1 cellular context compared by ENCODE assay signal in the genomic region with DNA sequence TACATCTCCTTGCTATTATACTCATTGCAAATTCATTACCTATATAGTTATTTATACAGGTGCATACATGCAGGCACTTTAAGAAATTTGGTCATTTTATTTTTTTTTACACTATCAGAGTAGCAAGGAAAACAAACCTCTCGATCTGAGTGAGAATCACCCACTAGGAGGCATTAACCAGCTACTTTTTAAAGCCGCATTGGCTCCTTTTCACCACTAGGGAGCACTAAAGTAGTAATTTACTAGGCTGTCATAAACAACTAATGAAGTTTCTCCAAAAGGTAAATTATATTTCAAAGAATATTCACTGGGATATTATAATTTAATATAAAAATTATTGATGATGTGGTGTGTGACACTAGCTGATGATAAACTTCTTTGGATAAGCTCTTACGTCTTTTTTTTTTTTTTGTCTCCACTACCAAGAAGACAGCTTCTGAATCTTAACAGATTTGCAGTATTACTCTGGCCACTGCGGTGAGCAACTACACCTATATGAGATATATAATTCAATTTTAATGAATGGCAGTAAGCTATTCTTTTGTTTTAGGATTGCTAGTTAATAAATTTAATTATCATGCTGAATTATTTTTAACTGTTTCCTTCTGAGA.
A peak's percentile ranks its signal among the peaks of the same experiment; 100 is the strongest.
TF ChIP-seq lines count a peak whose summit lies in the region.

No MANE protein-coding gene starts in this region.

TF ChIP-seq in H1, 55 proteins besides CTCF, POLR2A, EP300 and RAD21:
- TF ChIP-seq FOSL1 (IDR thresholded peaks at IDR 0.05; ENCODE audit: insufficient read depth, low read depth, low read length), result no peak
- TF ChIP-seq TCF12 (IDR thresholded peaks at IDR 0.05; ENCODE audit: low read depth, low read length), result no peak
- TF ChIP-seq, protein P1, sequence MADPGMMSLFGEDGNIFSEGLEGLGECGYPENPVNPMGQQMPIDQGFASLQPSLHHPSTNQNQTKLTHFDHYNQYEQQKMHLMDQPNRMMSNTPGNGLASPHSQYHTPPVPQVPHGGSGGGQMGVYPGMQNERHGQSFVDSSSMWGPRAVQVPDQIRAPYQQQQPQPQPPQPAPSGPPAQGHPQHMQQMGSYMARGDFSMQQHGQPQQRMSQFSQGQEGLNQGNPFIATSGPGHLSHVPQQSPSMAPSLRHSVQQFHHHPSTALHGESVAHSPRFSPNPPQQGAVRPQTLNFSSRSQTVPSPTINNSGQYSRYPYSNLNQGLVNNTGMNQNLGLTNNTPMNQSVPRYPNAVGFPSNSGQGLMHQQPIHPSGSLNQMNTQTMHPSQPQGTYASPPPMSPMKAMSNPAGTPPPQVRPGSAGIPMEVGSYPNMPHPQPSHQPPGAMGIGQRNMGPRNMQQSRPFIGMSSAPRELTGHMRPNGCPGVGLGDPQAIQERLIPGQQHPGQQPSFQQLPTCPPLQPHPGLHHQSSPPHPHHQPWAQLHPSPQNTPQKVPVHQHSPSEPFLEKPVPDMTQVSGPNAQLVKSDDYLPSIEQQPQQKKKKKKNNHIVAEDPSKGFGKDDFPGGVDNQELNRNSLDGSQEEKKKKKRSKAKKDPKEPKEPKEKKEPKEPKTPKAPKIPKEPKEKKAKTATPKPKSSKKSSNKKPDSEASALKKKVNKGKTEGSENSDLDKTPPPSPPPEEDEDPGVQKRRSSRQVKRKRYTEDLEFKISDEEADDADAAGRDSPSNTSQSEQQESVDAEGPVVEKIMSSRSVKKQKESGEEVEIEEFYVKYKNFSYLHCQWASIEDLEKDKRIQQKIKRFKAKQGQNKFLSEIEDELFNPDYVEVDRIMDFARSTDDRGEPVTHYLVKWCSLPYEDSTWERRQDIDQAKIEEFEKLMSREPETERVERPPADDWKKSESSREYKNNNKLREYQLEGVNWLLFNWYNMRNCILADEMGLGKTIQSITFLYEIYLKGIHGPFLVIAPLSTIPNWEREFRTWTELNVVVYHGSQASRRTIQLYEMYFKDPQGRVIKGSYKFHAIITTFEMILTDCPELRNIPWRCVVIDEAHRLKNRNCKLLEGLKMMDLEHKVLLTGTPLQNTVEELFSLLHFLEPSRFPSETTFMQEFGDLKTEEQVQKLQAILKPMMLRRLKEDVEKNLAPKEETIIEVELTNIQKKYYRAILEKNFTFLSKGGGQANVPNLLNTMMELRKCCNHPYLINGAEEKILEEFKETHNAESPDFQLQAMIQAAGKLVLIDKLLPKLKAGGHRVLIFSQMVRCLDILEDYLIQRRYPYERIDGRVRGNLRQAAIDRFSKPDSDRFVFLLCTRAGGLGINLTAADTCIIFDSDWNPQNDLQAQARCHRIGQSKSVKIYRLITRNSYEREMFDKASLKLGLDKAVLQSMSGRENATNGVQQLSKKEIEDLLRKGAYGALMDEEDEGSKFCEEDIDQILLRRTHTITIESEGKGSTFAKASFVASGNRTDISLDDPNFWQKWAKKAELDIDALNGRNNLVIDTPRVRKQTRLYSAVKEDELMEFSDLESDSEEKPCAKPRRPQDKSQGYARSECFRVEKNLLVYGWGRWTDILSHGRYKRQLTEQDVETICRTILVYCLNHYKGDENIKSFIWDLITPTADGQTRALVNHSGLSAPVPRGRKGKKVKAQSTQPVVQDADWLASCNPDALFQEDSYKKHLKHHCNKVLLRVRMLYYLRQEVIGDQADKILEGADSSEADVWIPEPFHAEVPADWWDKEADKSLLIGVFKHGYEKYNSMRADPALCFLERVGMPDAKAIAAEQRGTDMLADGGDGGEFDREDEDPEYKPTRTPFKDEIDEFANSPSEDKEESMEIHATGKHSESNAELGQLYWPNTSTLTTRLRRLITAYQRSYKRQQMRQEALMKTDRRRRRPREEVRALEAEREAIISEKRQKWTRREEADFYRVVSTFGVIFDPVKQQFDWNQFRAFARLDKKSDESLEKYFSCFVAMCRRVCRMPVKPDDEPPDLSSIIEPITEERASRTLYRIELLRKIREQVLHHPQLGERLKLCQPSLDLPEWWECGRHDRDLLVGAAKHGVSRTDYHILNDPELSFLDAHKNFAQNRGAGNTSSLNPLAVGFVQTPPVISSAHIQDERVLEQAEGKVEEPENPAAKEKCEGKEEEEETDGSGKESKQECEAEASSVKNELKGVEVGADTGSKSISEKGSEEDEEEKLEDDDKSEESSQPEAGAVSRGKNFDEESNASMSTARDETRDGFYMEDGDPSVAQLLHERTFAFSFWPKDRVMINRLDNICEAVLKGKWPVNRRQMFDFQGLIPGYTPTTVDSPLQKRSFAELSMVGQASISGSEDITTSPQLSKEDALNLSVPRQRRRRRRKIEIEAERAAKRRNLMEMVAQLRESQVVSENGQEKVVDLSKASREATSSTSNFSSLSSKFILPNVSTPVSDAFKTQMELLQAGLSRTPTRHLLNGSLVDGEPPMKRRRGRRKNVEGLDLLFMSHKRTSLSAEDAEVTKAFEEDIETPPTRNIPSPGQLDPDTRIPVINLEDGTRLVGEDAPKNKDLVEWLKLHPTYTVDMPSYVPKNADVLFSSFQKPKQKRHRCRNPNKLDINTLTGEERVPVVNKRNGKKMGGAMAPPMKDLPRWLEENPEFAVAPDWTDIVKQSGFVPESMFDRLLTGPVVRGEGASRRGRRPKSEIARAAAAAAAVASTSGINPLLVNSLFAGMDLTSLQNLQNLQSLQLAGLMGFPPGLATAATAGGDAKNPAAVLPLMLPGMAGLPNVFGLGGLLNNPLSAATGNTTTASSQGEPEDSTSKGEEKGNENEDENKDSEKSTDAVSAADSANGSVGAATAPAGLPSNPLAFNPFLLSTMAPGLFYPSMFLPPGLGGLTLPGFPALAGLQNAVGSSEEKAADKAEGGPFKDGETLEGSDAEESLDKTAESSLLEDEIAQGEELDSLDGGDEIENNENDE (IDR thresholded peaks at IDR 0.05; ENCODE audit: insufficient replicate concordance, low read length), result peak; percentile 26
- TF ChIP-seq CBX8 (IDR thresholded peaks at IDR 0.05; ENCODE audit: borderline replicate concordance, low read depth, low read length), result no peak
- TF ChIP-seq RBBP5 (IDR thresholded peaks at IDR 0.05; ENCODE audit: borderline replicate concordance, low read depth, low read length), result no peak
